Comparison of ENCODE assay signal across 8 cellular contexts in the genomic region with DNA sequence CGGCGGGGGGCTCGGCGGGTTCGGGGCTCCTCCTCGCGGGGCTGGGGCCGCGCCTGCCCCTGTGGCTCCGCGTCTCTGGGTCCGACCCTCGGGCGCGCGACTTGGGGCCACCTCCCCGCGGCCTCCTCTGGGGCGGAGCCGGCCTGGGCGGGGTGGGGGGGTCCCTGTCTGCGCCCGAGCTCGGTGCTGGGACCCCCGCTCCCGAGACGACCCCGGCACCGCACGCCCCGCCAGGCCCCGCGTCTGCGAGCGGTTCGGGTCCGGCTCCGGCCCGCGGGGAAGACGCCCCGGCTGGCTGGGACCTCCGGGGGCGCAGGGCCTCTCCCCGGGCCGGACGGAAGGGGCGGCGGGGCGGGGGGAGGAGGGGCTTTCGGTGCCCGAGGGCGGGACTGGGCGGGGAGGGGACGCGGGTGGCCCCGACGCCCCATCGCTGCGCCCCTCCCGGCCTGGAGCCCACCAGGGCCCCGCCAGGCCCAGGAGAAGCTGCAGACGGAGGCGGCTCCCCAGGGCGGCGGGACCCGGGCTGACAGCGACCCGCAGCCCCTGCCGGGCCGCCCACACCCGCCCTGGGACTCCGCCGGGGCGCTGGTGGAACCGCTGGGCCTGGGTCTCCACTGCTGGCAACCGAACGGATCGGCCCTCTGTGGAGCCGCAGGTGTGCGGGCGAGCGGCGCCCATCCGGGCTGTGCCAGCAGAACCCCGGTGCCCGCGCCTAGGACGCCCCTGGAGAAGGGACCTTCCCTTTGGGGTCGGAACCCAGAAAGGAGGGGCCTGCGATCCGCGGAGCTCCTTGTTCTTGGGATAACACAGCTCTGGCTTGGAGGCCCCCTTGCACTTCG. TPM values are rescaled to one million over a fixed set of nuclear protein-coding genes. Genes with fewer than 3 reads are reported as not detected.
DNase-seq lines count a peak whose midpoint lies in the region; ATAC-seq and TF ChIP-seq lines count a peak whose summit lies in the region.

No MANE protein-coding gene starts in this region.

- POLR2A ChIA-PET in CD4-positive, alpha-beta memory T cell (lab: Charles Lee; ENCODE audit: partially characterized antibody) = no interaction called here

- H3K4me1 ChIP-seq in CD4-positive, alpha-beta memory T cell (ENCODE audit: insufficient read depth, low read length) = no peaks in the 10 kb centered on the region
- peaks cover 4% of the 10 kb centered on the region for H3K4me1 ChIP-seq in ovary (ENCODE audit: insufficient read depth)

- 0 to 2% (median 0%) methylated on average over 35 to 94 of the region's 94 CpGs for WGBS in ovary, 3 donors

- CTCF ChIA-PET in CD4-positive, alpha-beta memory T cell (lab: Charles Lee; ENCODE audit: partially characterized antibody) = no interaction called here

- peak in 1 of 5 donors; percentile 4 for DNase-seq in CD4-positive, alpha-beta memory T cell
- DNase-seq in fibroblast of villous mesenchyme (ENCODE audit: low read depth) = peak; percentile 32
- DNase-seq in ovary = peak; percentile 45 to 67 (median 61)
- DNase-seq in NK-92 treated with Interleukin-12 subunit alpha and Interleukin-12 subunit beta, amount 100 ng/mL, for 24 hours (lab: John Stamatoyannopoulos, UW) = no peak
- DNase-seq in 8988T = no peak

- ATAC-seq in HG03039 (IDR thresholded peaks at IDR 0.05; ENCODE audit: unreplicated experiment) = no peak
- ATAC-seq in GM18909 (IDR thresholded peaks at IDR 0.05; ENCODE audit: poor library complexity, unreplicated experiment) = no peak

- H3K9me3 ChIP-seq in CD4-positive, alpha-beta memory T cell (ENCODE audit: control insufficient read depth in 1 of 2, low read length in 2 of 2) = no peaks in the 10 kb centered on the region
- H3K9me3 ChIP-seq in ovary = no peaks in the 10 kb centered on the region

- peak overlapping the region; percentile 25 to 72 (median 68) for H3K4me3 Mint-ChIP-seq in CD4-positive, alpha-beta memory T cell

- no peak for TF ChIP-seq EP300 in ovary (IDR thresholded peaks at IDR 0.05)

- peaks cover 19 to 28% of the 10 kb centered on the region in 2 donors for H3K27me3 Mint-ChIP-seq in CD4-positive, alpha-beta memory T cell

- no peaks in the 10 kb centered on the region for H3K36me3 ChIP-seq in CD4-positive, alpha-beta memory T cell (ENCODE audit: insufficient read depth, low read length)
- H3K36me3 ChIP-seq in ovary = no peaks in the 10 kb centered on the region

- H3K27ac Mint-ChIP-seq in CD4-positive, alpha-beta memory T cell = peak overlapping the region in 1 of 7 donors; percentile 17

- peaks cover 3 to 6% (median 5%) of the 10 kb centered on the region in 4 donors for H3K4me1 Mint-ChIP-seq in CD4-positive, alpha-beta memory T cell

- no peak overlapping the region for H3K27ac ChIP-seq in CD4-positive, alpha-beta memory T cell (ENCODE audit: low read depth, low read length)
- H3K27ac ChIP-seq in VCaP = peak overlapping the region; percentile 50; the same call in 1 of the 2 replicates
- H3K27ac ChIP-seq in ovary = peak overlapping the region; percentile 75 to 94

- TF ChIP-seq POLR2A in ovary (IDR thresholded peaks at IDR 0.05) = peak; percentile 15

- H3K4me3 ChIP-seq in CD4-positive, alpha-beta memory T cell (ENCODE audit: low read length in 2 of 2) = no peak overlapping the region
- peak overlapping the region; percentile 88 for H3K4me3 ChIP-seq in fibroblast of villous mesenchyme (ENCODE audit: low read depth, low read length)
- H3K4me3 ChIP-seq in ovary = peak overlapping the region; percentile 76

- no peak for TF ChIP-seq CTCF in VCaP (conservative IDR thresholded peaks at IDR 0.05)
- TF ChIP-seq CTCF in fibroblast of villous mesenchyme (IDR thresholded peaks at IDR 0.05; ENCODE audit: insufficient read depth, low read depth, low read length) = no peak
- TF ChIP-seq CTCF in ovary (IDR thresholded peaks at IDR 0.05) = no peak

- H3K27me3 ChIP-seq in CD4-positive, alpha-beta memory T cell (ENCODE audit: insufficient read depth, low read length) = no peaks in the 10 kb centered on the region
- no peaks in the 10 kb centered on the region for H3K27me3 ChIP-seq in ovary

- intact Hi-C loops in CD4-positive, alpha-beta memory T cell (cut with micrococcal nuclease) = loop anchor here (5.0 kb wide), 1 partner anchor 126 kb away; no protein-coding TSS in a partner anchor
- intact Hi-C loops in ovary (cut with DNase I) = loop anchor here (2.0 to 10.0 kb wide), 5 partner anchors 40 to 126 kb away; no protein-coding TSS in a partner anchor

- H3K36me3 Mint-ChIP-seq in CD4-positive, alpha-beta memory T cell = peaks cover 3% of the 10 kb centered on the region in 2 donors

- H3K9me3 Mint-ChIP-seq in CD4-positive, alpha-beta memory T cell = peaks cover 2 to 17% (median 13%) of the 10 kb centered on the region in 8 donors

RNA-seq across cellular contexts. Expression of gene COL6A2, which starts 0.6 kb away (rescaled TPM):
- 10 to 100 TPM; 21.8 to 25.7 TPM for total RNA-seq in CD4-positive, alpha-beta memory T cell
- 1 to 10 TPM in 1 of 2 donors, under 1 TPM in 1; 0.77 to 1.5 TPM for polyA plus RNA-seq in CD4-positive, alpha-beta memory T cell
- total RNA-seq in fibroblast of villous mesenchyme (487 and 812 TPM in 2 replicates), ovary (1,000 to 10,000 TPM in 1 of 7 donors, 100 to 1,000 TPM in 6; 222 to 1,092 (median 831) TPM)
- polyA plus RNA-seq in ovary = 100 to 1,000 TPM in 1 of 2 donors, 10 to 100 TPM in 1; 50.9 to 818 TPM

RNA-seq across cellular contexts. Expression of gene FTCD, which starts 56.9 kb away (rescaled TPM):
- total RNA-seq in CD4-positive, alpha-beta memory T cell = 1 to 10 TPM; 1.3 to 1.7 TPM
- polyA plus RNA-seq in CD4-positive, alpha-beta memory T cell = not detected
- total RNA-seq in fibroblast of villous mesenchyme (under 0.01 and 0.43 TPM in 2 replicates), ovary (1 to 10 TPM in 5 of 7 donors, under 1 TPM in 2; 0.83 to 7.5 (median 3.8) TPM)
- 1 to 10 TPM in 1 of 2 donors, not detected in 1; 3.5 TPM for polyA plus RNA-seq in ovary

Comparison
In these comparisons a context has a peak if more than half of its experiments do, and no peak if none do; other contexts are left out.
1. DNase-seq: peak in fibroblast of villous mesenchyme (single experiment) and ovary (5 of 5); none in NK-92 treated with Interleukin-12 subunit alpha and Interleukin-12 subunit beta, amount 100 ng/mL, for 24 hours (single experiment) and 8988T (single experiment).
2. H3K4me3 ChIP-seq: peak in fibroblast of villous mesenchyme (single experiment) and ovary (single experiment); none in CD4-positive, alpha-beta memory T cell (0 of 2).
3. RNA of gene COL6A2, which starts 0.6 kb away (total RNA-seq): 222 to 1,092 TPM in ovary and 487 to 812 TPM in fibroblast of villous mesenchyme; 21.8 to 25.7 TPM in CD4-positive, alpha-beta memory T cell; every median in the first group is over 4 times any median in the second.